In genomic region chr16:2968368-2968737, GRCh38 we compare ENCODE assay signal across 9 cellular contexts. TPM values are rescaled to one million over a fixed set of nuclear protein-coding genes. Genes with fewer than 3 reads are reported as not detected.
DNase-seq lines count a peak whose midpoint lies in the region; FAIRE-seq and TF ChIP-seq lines count a peak whose summit lies in the region.
"Had no signal": no experiment of that assay in that cellular context is flagged by ENCODE, and none has a peak within 500 bp of the region (broad histone marks: within the 10 kb centered on the region; RNA-seq: fewer than 3 reads in every experiment).

No MANE protein-coding gene starts in this region.

- H3K9me3 ChIP-seq in MM.1S (replicated peaks; ENCODE audit: insufficient read depth, low read length) (no peaks in the 10 kb centered on the region), astrocyte (ENCODE audit: insufficient read depth, low read depth, low read length) (no peaks in the 10 kb centered on the region)

- H3K4me3 ChIP-seq in MM.1S (ENCODE audit: low read length) = peak overlapping the region; percentile 100
- H3K4me3 ChIP-seq in astrocyte (ENCODE audit: insufficient read depth, low read depth, low read length) = no peak overlapping the region

- peaks cover 6% of the 10 kb centered on the region for H3K36me3 Mint-ChIP-seq in astrocyte (ENCODE audit: low read depth, unreplicated experiment)
- no peaks in the 10 kb centered on the region for H3K36me3 Mint-ChIP-seq in nephron progenitor cell (ENCODE audit: low read depth)

- H3F3A ChIP-seq in MM.1S (ENCODE audit: insufficient read depth, low read length) = peaks cover 18% of the 10 kb centered on the region; the same call in 1 of the 2 replicates

- FAIRE-seq in D721Med (lab: Jason Lieb, UNC) (no peak), astrocyte (lab: Jason Lieb, UNC) (no peak)

- peaks cover 15% of the 10 kb centered on the region for H3K27me3 ChIP-seq in MM.1S (replicated peaks; ENCODE audit: insufficient read depth, low read length)
- peaks cover 35% of the 10 kb centered on the region for H3K27me3 ChIP-seq in astrocyte (ENCODE audit: insufficient read depth, low read length)

- H3K4me1 ChIP-seq in MM.1S (ENCODE audit: low read length) (peaks cover 13% of the 10 kb centered on the region), astrocyte (ENCODE audit: insufficient read depth, low read length) (peaks cover 17% of the 10 kb centered on the region)

- H3K27me3 Mint-ChIP-seq in astrocyte (ENCODE audit: low read depth, unreplicated experiment) (peaks cover 14% of the 10 kb centered on the region), nephron progenitor cell (ENCODE audit: low read depth, poor library complexity) (peaks cover 16% of the 10 kb centered on the region)

- H3K9ac ChIP-seq in MM.1S (ENCODE audit: low read length) = peak overlapping the region; percentile 17; the same call in 1 of the 2 replicates
- H3K9ac ChIP-seq in astrocyte (ENCODE audit: low read length) = no peak overlapping the region

- DNase-seq in D721Med (ENCODE audit: insufficient read length, low spot score) = peak; percentile 81
- DNase-seq in MM.1S = no peak
- DNase-seq in astrocyte (ENCODE audit: low read depth) = no peak
- DNase-seq in nephron progenitor cell = no peak
- DNase-seq in A172 (ENCODE audit: low spot score) = no peak
- no peak for DNase-seq in COR-L47 (lab: John Stamatoyannopoulos, UW)
- DNase-seq in AG08395 (ENCODE audit: low spot score) = no peak
- DNase-seq in stimulated activated CD4-positive, alpha-beta T cell treated with anti-CD3 and anti-CD28 coated beads, Interleukin-12 subunit alpha, Interleukin-12 subunit beta, amount 100 ng/mL, for 4 hours = no peak

- H3K4me1 Mint-ChIP-seq in astrocyte (ENCODE audit: low read depth, unreplicated experiment) (no peaks in the 10 kb centered on the region), nephron progenitor cell (peaks cover 32% of the 10 kb centered on the region)

- TF ChIP-seq CTCF in D721Med (IDR thresholded peaks at IDR 0.05; ENCODE audit: insufficient read depth, missing control alignments) (no peak), MM.1S (IDR thresholded peaks at IDR 0.05; ENCODE audit: low read length) (no peak), astrocyte (IDR thresholded peaks at IDR 0.05; ENCODE audit: insufficient read depth, low read depth, low read length) (no peak), nephron progenitor cell (IDR thresholded peaks at IDR 0.05) (no peak)

- no peaks in the 10 kb centered on the region for H4K20me1 ChIP-seq in MM.1S (ENCODE audit: insufficient read depth, low read length)
- peaks cover 26% of the 10 kb centered on the region for H4K20me1 ChIP-seq in astrocyte (ENCODE audit: insufficient read depth, low read length)

- H3K27ac Mint-ChIP-seq in astrocyte (ENCODE audit: unreplicated experiment) (peak overlapping the region; percentile 72), nephron progenitor cell (no peak overlapping the region)

- peak overlapping the region; percentile 97 for H3K4me2 ChIP-seq in MM.1S (ENCODE audit: low read depth, low read length)
- peak overlapping the region; percentile 97 for H3K4me2 ChIP-seq in astrocyte (ENCODE audit: low read length)

- H3K9me3 Mint-ChIP-seq in astrocyte (ENCODE audit: unreplicated experiment) = no peaks in the 10 kb centered on the region
- H3K9me3 Mint-ChIP-seq in nephron progenitor cell = no peaks in the 10 kb centered on the region

- H3K4me3 Mint-ChIP-seq in astrocyte (ENCODE audit: unreplicated experiment) (peak overlapping the region; percentile 77), nephron progenitor cell (peak overlapping the region; percentile 71)

- no peaks in the 10 kb centered on the region for H3K9me2 ChIP-seq in MM.1S (replicated peaks; ENCODE audit: insufficient read depth, low read length)

- peak overlapping the region; percentile 52 for H2AFZ ChIP-seq in MM.1S (ENCODE audit: low read length)
- H2AFZ ChIP-seq in astrocyte (ENCODE audit: low read depth, low read length) = peak overlapping the region; percentile 88

- H3K27ac ChIP-seq in MM.1S (ENCODE audit: low read length) = peak overlapping the region; percentile 17; the same call in 1 of the 2 replicates
- H3K27ac ChIP-seq in astrocyte (ENCODE audit: low read depth, low read length) = no peak overlapping the region

- H3K36me3 ChIP-seq in MM.1S (replicated peaks; ENCODE audit: insufficient read depth, low read length) (no peaks in the 10 kb centered on the region; the same call in 1 of the 2 replicates), astrocyte (ENCODE audit: insufficient read depth, low read length) (no peaks in the 10 kb centered on the region)

- peaks cover 33% of the 10 kb centered on the region for H3K79me2 ChIP-seq in MM.1S (ENCODE audit: low read length)
- no peaks in the 10 kb centered on the region for H3K79me2 ChIP-seq in astrocyte (ENCODE audit: insufficient read depth, low read length)

RNA-seq across cellular contexts. Expression of gene PAQR4, which starts 0.8 kb away (rescaled TPM):
- total RNA-seq in astrocyte = 4.8 and 5.4 TPM in 2 replicates
- total RNA-seq in A172 (2014; rRNA removed; shearing (Covaris generic)) = 39.2 and 47.4 TPM in 2 replicates

RNA-seq across cellular contexts. Expression of gene KREMEN2, which starts 4.3 kb away (rescaled TPM):
- total RNA-seq in astrocyte = 7.5 and 8.0 TPM in 2 replicates
- total RNA-seq in A172 (2014; rRNA removed; shearing (Covaris generic)) = 1.7 and 3.5 TPM in 2 replicates
- total RNA-seq: fibroblast of lung had no signal

RNA-seq across cellular contexts. Expression of gene PKMYT1, which starts 11.9 kb away (rescaled TPM):
- total RNA-seq in astrocyte = 3.9 TPM in 2 replicates
- total RNA-seq in A172 (2014; rRNA removed; shearing (Covaris generic)) = 50.8 and 63.1 TPM in 2 replicates

RNA-seq across cellular contexts. Expression of gene CLDN9, which starts 44.4 kb away (rescaled TPM):
- 0.14 and 0.48 TPM in 2 replicates for total RNA-seq in astrocyte
- total RNA-seq in A172 (2014; rRNA removed; shearing (Covaris generic)) = 0.16 TPM in 1 of 2 replicates, not detected in the other
- total RNA-seq: fibroblast of lung had no signal

RNA-seq across cellular contexts. Expression of gene CLDN6, which starts 49.6 kb away (rescaled TPM):
- 449 and 584 TPM in 2 replicates for total RNA-seq in astrocyte
- total RNA-seq in A172 (2014; rRNA removed; shearing (Covaris generic)) = 0.41 TPM in 1 of 2 replicates, not detected in the other
- total RNA-seq: fibroblast of lung had no signal

Comparison
In these comparisons a context has a peak if more than half of its experiments do, and no peak if none do; other contexts are left out.
1. RNA of gene PKMYT1, which starts 11.9 kb away (total RNA-seq): 50.8 to 63.1 TPM in A172; 3.9 TPM in astrocyte; every median in the first group is over 10 times any median in the second.